In genomic region chr1:6602669-6603423, GRCh38 we compare ENCODE assay signal across 8 cellular contexts. TPM values are rescaled to one million over a fixed set of nuclear protein-coding genes. Genes with fewer than 3 reads are reported as not detected.
DNase-seq lines count a peak whose midpoint lies in the region; ATAC-seq and TF ChIP-seq lines count a peak whose summit lies in the region.

Gene KLHL21 (minus strand): TSS chr1:6602869. CDS start chr1:6602817, 52 bp downstream.

- peaks cover 43% of the 10 kb centered on the region for H3K79me2 ChIP-seq in ACC112 (ENCODE audit: control insufficient read depth, insufficient read depth, low read length, unreplicated experiment)

- H3K4me1 ChIP-seq in ACC112 (ENCODE audit: control insufficient read depth, insufficient read depth, low read length, unreplicated experiment): peaks cover 30% of the 10 kb centered on the region

- H3K27ac Mint-ChIP-seq in activated CD4-positive, alpha-beta T cell treated with anti-CD3 and anti-CD28 coated beads, Interleukin-2, amount 10 ng/mL, durations not matched to agents 7 days and 5 days: peak within 1 kb of the TSS; percentile 98

- peak within 1 kb of the TSS; percentile 95 for H3K4me3 ChIP-seq in ACC112 (ENCODE audit: low read depth, low read length)

- H3K9me3 Mint-ChIP-seq in activated CD4-positive, alpha-beta T cell treated with anti-CD3 and anti-CD28 coated beads, Interleukin-2, amount 10 ng/mL, durations not matched to agents 7 days and 5 days: no peaks in the 10 kb centered on the region

- H3K36me3 Mint-ChIP-seq in activated CD4-positive, alpha-beta T cell treated with anti-CD3 and anti-CD28 coated beads, Interleukin-2, amount 10 ng/mL, durations not matched to agents 7 days and 5 days (ENCODE audit: low read depth): peaks cover 15% of the 10 kb centered on the region

- H3K27me3 Mint-ChIP-seq in activated CD4-positive, alpha-beta T cell treated with anti-CD3 and anti-CD28 coated beads, Interleukin-2, amount 10 ng/mL, durations not matched to agents 7 days and 5 days: no peaks in the 10 kb centered on the region

- CTCF ChIA-PET in activated CD4-positive, alpha-beta T cell treated with anti-CD3 and anti-CD28 coated beads, Interleukin-2, amount 10 ng/mL, durations not matched to agents 7 days and 5 days (lab: Charles Lee): interaction anchor here (0.8 to 3.5 kb wide), 9 partner anchors 9 to 114 kb away, joined by 3 to 13 read pairs (median 4); partner anchors contain the start of genes NOL9 and TAS1R1

- ATAC-seq in HG03064 (IDR thresholded peaks at IDR 0.05; ENCODE audit: low read depth, unreplicated experiment): peak; percentile 53
- ATAC-seq in left lobe of liver: peak; percentile 73

- H3K27ac ChIP-seq in ACC112 (ENCODE audit: low read depth, low read length): peak within 1 kb of the TSS; percentile 99

- H3K4me1 Mint-ChIP-seq in activated CD4-positive, alpha-beta T cell treated with anti-CD3 and anti-CD28 coated beads, Interleukin-2, amount 10 ng/mL, durations not matched to agents 7 days and 5 days: peaks cover 32% of the 10 kb centered on the region

- peak within 1 kb of the TSS; percentile 86 for H3K4me3 Mint-ChIP-seq in activated CD4-positive, alpha-beta T cell treated with anti-CD3 and anti-CD28 coated beads, Interleukin-2, amount 10 ng/mL, durations not matched to agents 7 days and 5 days

- no peaks in the 10 kb centered on the region for H3K36me3 ChIP-seq in ACC112 (ENCODE audit: insufficient read depth, low read length)

- TF ChIP-seq POLR2A in GM18526 (IDR thresholded peaks at IDR 0.05; ENCODE audit: extremely low read depth, insufficient read length): peak; percentile 94

- POLR2A ChIA-PET in activated CD4-positive, alpha-beta T cell treated with anti-CD3 and anti-CD28 coated beads, Interleukin-2, amount 10 ng/mL, durations not matched to agents 7 days and 5 days (lab: Charles Lee): interaction anchor here (0.6 to 0.7 kb wide), 2 partner anchors 20 to 393 kb away, joined by 3 read pairs; no protein-coding TSS in a partner anchor

- no peaks in the 10 kb centered on the region for H3K27me3 ChIP-seq in ACC112 (ENCODE audit: insufficient read depth, low read length)

- H2AFZ ChIP-seq in ACC112 (ENCODE audit: low read length, unreplicated experiment): peak within 1 kb of the TSS; percentile 81

- peak; percentile 70 for DNase-seq in NCI-H446 treated with DMSO at 0.1 percent for 48 hours (lab: John Stamatoyannopoulos, UW)
- peak; percentile 76 for DNase-seq in activated CD4-positive, alpha-beta T cell treated with anti-CD3 and anti-CD28 coated beads, Interleukin-2, amount 10 ng/mL, durations not matched to agents 7 days and 5 days
- DNase-seq in cortex of kidney (lab: John Stamatoyannopoulos, UW): peak; percentile 36
- DNase-seq in left lobe of liver (ENCODE audit: low spot score): peak; percentile 87
- DNase-seq in stimulated activated CD4-positive, alpha-beta T cell treated with anti-CD3 and anti-CD28 coated beads, Interleukin-2, amount 100 ng/mL, for 4 hours (ENCODE audit: low read depth): peak; percentile 87

RNA-seq across cellular contexts. Expression of gene KLHL21, which starts in this region (rescaled TPM):
- total RNA-seq in activated CD4-positive, alpha-beta T cell treated with anti-CD3 and anti-CD28 coated beads, Interleukin-2, amount 10 ng/mL, durations not matched to agents 7 days and 5 days: 10 to 100 TPM; 17.3 to 20.0 TPM
- total RNA-seq in left lobe of liver: 20.0 TPM

Comparison
In these comparisons a context has a peak if more than half of its experiments do, and no peak if none do; other contexts are left out.
1. Peak in every context shown above with its lines: DNase-seq, ATAC-seq, H3K4me3 ChIP-seq and H3K27ac ChIP-seq.
2. DNase-seq: peak in every context shown above with its lines; median percentile 87 in left lobe of liver; 87 in stimulated activated CD4-positive, alpha-beta T cell treated with anti-CD3 and anti-CD28 coated beads, Interleukin-2, amount 100 ng/mL, for 4 hours; 76 in activated CD4-positive, alpha-beta T cell treated with anti-CD3 and anti-CD28 coated beads, Interleukin-2, amount 10 ng/mL, durations not matched to agents 7 days and 5 days; 70 in NCI-H446 treated with DMSO at 0.1 percent for 48 hours; 36 in cortex of kidney.